Comparison of ENCODE assay signal across 9 cellular contexts in genomic region chr6:38933426-38933825, GRCh38.
A peak's percentile ranks its signal among the peaks of the same experiment; 100 is the strongest.
DNase-seq lines count a peak whose midpoint lies in the region; ATAC-seq, FAIRE-seq and TF ChIP-seq lines count a peak whose summit lies in the region.
"Had no signal": no experiment of that assay in that cellular context is flagged by ENCODE, and none has a peak within 500 bp of the region (broad histone marks: within the 10 kb centered on the region; RNA-seq: fewer than 3 reads in every experiment).

No MANE protein-coding gene starts in this region.

- CTCF ChIA-PET in CD8-positive, alpha-beta T cell (lab: Charles Lee), result interaction anchor here (1.0 to 3.3 kb wide), 2 partner anchors 61 to 65 kb away, joined by 3 to 25 read pairs; no protein-coding TSS in a partner anchor
- CTCF ChIA-PET in GM10248 (lab: Yijun Ruan, JAX), result no interaction called here

- TF ChIP-seq POLR2A in GM12891 (IDR thresholded peaks at IDR 0.05; ENCODE audit: low read depth, low read length), result no peak
- no peak for TF ChIP-seq POLR2A in gastroesophageal sphincter (IDR thresholded peaks at IDR 0.05)

- H3K27me3 Mint-ChIP-seq in effector memory CD8-positive, alpha-beta T cell, result peaks cover 13 to 14% of the 10 kb centered on the region in 2 donors
- peaks cover 17% of the 10 kb centered on the region for H3K27me3 Mint-ChIP-seq in CD8-positive, alpha-beta T cell (ENCODE audit: low read depth)

- FAIRE-seq in GM12891 (lab: Jason Lieb, UNC), result peak; percentile 45

- H3K27ac ChIP-seq in 22Rv1 (peak overlapping the region; percentile 53), gastroesophageal sphincter (no peak overlapping the region)
- H3K27ac ChIP-seq in CD8-positive, alpha-beta T cell (ENCODE audit: low read depth, low read length), result no peak overlapping the region

- no peaks in the 10 kb centered on the region for H3K36me3 Mint-ChIP-seq in effector memory CD8-positive, alpha-beta T cell (ENCODE audit: insufficient read depth)
- H3K36me3 Mint-ChIP-seq in CD8-positive, alpha-beta T cell, result no peaks in the 10 kb centered on the region

- H3K36me3 ChIP-seq in CD8-positive, alpha-beta T cell (ENCODE audit: insufficient read depth, low read length), result no peaks in the 10 kb centered on the region
- no peaks in the 10 kb centered on the region for H3K36me3 ChIP-seq in gastroesophageal sphincter

- H3K27me3 ChIP-seq in CD8-positive, alpha-beta T cell (ENCODE audit: insufficient read depth, low read length), result no peaks in the 10 kb centered on the region
- H3K27me3 ChIP-seq in gastroesophageal sphincter, result no peaks in the 10 kb centered on the region

- no peaks in the 10 kb centered on the region for H3K4me1 Mint-ChIP-seq in effector memory CD8-positive, alpha-beta T cell (ENCODE audit: low read depth in 2 of 2)
- H3K4me1 Mint-ChIP-seq in CD8-positive, alpha-beta T cell (ENCODE audit: low read depth), result no peaks in the 10 kb centered on the region

- no peak for TF ChIP-seq EP300 in gastroesophageal sphincter (IDR thresholded peaks at IDR 0.05)

- H3K4me1 ChIP-seq in CD8-positive, alpha-beta T cell (ENCODE audit: insufficient read depth, low read length), result no peaks in the 10 kb centered on the region
- H3K4me1 ChIP-seq in gastroesophageal sphincter, result no peaks in the 10 kb centered on the region

- POLR2A ChIA-PET in CD8-positive, alpha-beta T cell (lab: Charles Lee), result no interaction called here
- POLR2A ChIA-PET in GM10248 (lab: Yijun Ruan, JAX), result no interaction called here

- no peaks in the 10 kb centered on the region for H3K9me3 ChIP-seq in CD8-positive, alpha-beta T cell (ENCODE audit: low read length)
- H3K9me3 ChIP-seq in gastroesophageal sphincter, result no peaks in the 10 kb centered on the region

- H3K4me3 Mint-ChIP-seq in effector memory CD8-positive, alpha-beta T cell, result no peak overlapping the region
- no peak overlapping the region for H3K4me3 Mint-ChIP-seq in CD8-positive, alpha-beta T cell

- no peak overlapping the region for H3K4me3 ChIP-seq in CD8-positive, alpha-beta T cell (ENCODE audit: low read depth, low read length)
- no peak overlapping the region for H3K4me3 ChIP-seq in gastroesophageal sphincter

- peak; percentile 32 for ATAC-seq in effector memory CD8-positive, alpha-beta T cell (replicated peaks)
- ATAC-seq in CD8-positive, alpha-beta T cell, result no peak
- ATAC-seq in gastroesophageal sphincter (no peak), GM19035 (IDR thresholded peaks at IDR 0.05; ENCODE audit: unreplicated experiment) (no peak)

- no peaks in the 10 kb centered on the region for H3K9me3 Mint-ChIP-seq in effector memory CD8-positive, alpha-beta T cell
- H3K9me3 Mint-ChIP-seq in CD8-positive, alpha-beta T cell, result no peaks in the 10 kb centered on the region

- TF ChIP-seq CTCF in 22Rv1 (IDR thresholded peaks at IDR 0.05) (peak; percentile 76), gastroesophageal sphincter (IDR thresholded peaks at IDR 0.05) (no peak), GM10248 (IDR thresholded peaks at IDR 0.05; ENCODE audit: control extremely low read depth, extremely low read depth, low read depth, missing control alignments) (no peak)
- TF ChIP-seq CTCF in CD8-positive, alpha-beta T cell (IDR thresholded peaks at IDR 0.05), result no peak

- no peak overlapping the region for H3K27ac Mint-ChIP-seq in effector memory CD8-positive, alpha-beta T cell
- H3K27ac Mint-ChIP-seq in CD8-positive, alpha-beta T cell, result no peak overlapping the region

- WGBS in gastroesophageal sphincter (ENCODE audit: low coverage in 1 of 2), 2 donors, result 45 to 90% methylated on average over 3 of the region's 3 CpGs

- no peak for DNase-seq in GM12891 (ENCODE audit: insufficient read length, low spot score)
- peak; percentile 26 for DNase-seq in NCI-H82 (lab: John Stamatoyannopoulos, UW)
- DNase-seq in effector memory CD8-positive, alpha-beta T cell, result no peak
- no peak for DNase-seq in CD8-positive, alpha-beta T cell
- DNase-seq in GM10248 (ENCODE audit: extremely low spot score), result no peak
- DNase-seq: activated T-cell treated with anti-CD3 and anti-CD28 coated beads, Interleukin-2, amount 50 U/mL, for 1 hour had no signal

- intact Hi-C loops in CD8-positive, alpha-beta T cell (cut with DNase I, micrococcal nuclease), result loop anchor here in 1 of 2 experiments (2.0 kb wide), 1 partner anchor 61 kb away; no protein-coding TSS in a partner anchor

TF ChIP-seq in GM12891, 5 proteins besides CTCF, POLR2A, EP300 and RAD21:
- TF ChIP-seq PAX5 (IDR thresholded peaks at IDR 0.05; ENCODE audit: insufficient read depth, low read length, severe bottlenecking) (no peak), POU2F2 (IDR thresholded peaks at IDR 0.05; ENCODE audit: low read depth, low read length) (no peak), TAF1 (IDR thresholded peaks at IDR 0.05; ENCODE audit: low read depth, low read length) (no peak), POLR2AphosphoS5 (IDR thresholded peaks at IDR 0.05; ENCODE audit: low read depth, low read length) (no peak), SPI1 (IDR thresholded peaks at IDR 0.05; ENCODE audit: low read depth, low read length) (no peak)
